22 cellular contexts compared by ENCODE assay signal in the genomic region with DNA sequence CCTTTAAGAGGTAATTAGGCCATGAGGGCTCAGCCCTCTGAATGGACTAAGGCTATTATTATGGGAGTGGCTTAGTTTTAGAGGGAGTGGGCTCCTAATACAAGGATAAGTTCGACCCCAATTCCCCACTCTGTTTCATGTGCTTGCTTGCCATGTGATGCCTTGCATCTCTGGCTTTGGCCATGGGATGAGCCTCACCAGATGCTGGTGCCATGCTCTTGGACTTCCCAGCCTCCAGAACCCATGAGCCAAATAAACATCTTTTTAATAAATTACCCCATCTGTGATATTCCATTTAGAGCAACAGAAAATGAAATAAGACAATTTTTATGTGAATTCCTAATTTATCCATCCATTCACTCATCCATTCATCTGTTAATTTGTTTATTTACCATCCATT.
"Had no signal": no experiment of that assay in that cellular context is flagged by ENCODE, and none has a peak within 500 bp of the region (broad histone marks: within the 10 kb centered on the region; RNA-seq: fewer than 3 reads in every experiment).

No MANE protein-coding gene starts in this region.

- DNase-seq: activated CD4-positive, alpha-beta memory T cell treated with anti-CD3 and anti-CD28 coated beads, Interleukin-2, amount 10 ng/mL, durations not matched to agents 7 days and 5 days; activated CD4-positive, alpha-beta T cell treated with anti-CD3 and anti-CD28 coated beads for 1 hour; activated CD4-positive, alpha-beta T cell treated with anti-CD3 and anti-CD28 coated beads, Interleukin-2, amount 10 ng/mL, durations not matched to agents 7 days and 5 days; activated CD8-positive, alpha-beta memory T cell treated with anti-CD3 and anti-CD28 coated beads, Interleukin-2, amount 50 U/mL, for 48 hours; activated T-cell treated with anti-CD3 and anti-CD28 coated beads, Interleukin-2, amount 50 U/mL, for 4 hours; anterior cingulate cortex; effector CD4-positive, alpha-beta T cell; hippocampal formation; kidney; midbrain; naive thymus-derived CD4-positive, alpha-beta T cell; pancreas; spleen; stimulated activated naive CD4-positive, alpha-beta T cell; T-helper 2 cell had no signal

- H3K27ac Mint-ChIP-seq: activated CD4-positive, alpha-beta memory T cell treated with anti-CD3 and anti-CD28 coated beads, Interleukin-2, amount 10 ng/mL, durations not matched to agents 7 days and 5 days; activated CD4-positive, alpha-beta T cell treated with anti-CD3 and anti-CD28 coated beads, Interleukin-2, amount 10 ng/mL, durations not matched to agents 7 days and 5 days; activated naive CD8-positive, alpha-beta T cell; activated T-helper 17 cell treated with anti-CD3 and anti-CD28 coated beads, Interleukin-2, amount 50 U/mL, for 72 hours; naive thymus-derived CD4-positive, alpha-beta T cell; WTC11 had no signal

- H3K36me3 ChIP-seq: gastroesophageal sphincter, pancreas, prostate gland, spleen, transverse colon had no signal

- H3K9me3 ChIP-seq: gastroesophageal sphincter, pancreas, prostate gland, transverse colon had no signal

- H3K36me3 Mint-ChIP-seq: activated naive CD8-positive, alpha-beta T cell; naive thymus-derived CD4-positive, alpha-beta T cell had no signal

- H3K27me3 ChIP-seq: gastroesophageal sphincter, pancreas, spleen, transverse colon had no signal

- H3K9me3 Mint-ChIP-seq: activated CD4-positive, alpha-beta memory T cell treated with anti-CD3 and anti-CD28 coated beads, Interleukin-2, amount 10 ng/mL, durations not matched to agents 7 days and 5 days; activated CD4-positive, alpha-beta T cell treated with anti-CD3 and anti-CD28 coated beads, Interleukin-2, amount 10 ng/mL, durations not matched to agents 7 days and 5 days; activated T-cell treated with anti-CD3 and anti-CD28 coated beads, Interleukin-2, amount 50 U/mL, for 4 hours; activated T-helper 17 cell treated with anti-CD3 and anti-CD28 coated beads, Interleukin-2, amount 50 U/mL, for 72 hours; naive thymus-derived CD4-positive, alpha-beta T cell had no signal

- ATAC-seq: activated T-cell treated with anti-CD3 and anti-CD28 coated beads, Interleukin-2, amount 50 U/mL, for 4 hours; activated T-helper 17 cell treated with anti-CD3 and anti-CD28 coated beads, Interleukin-2, amount 50 U/mL, for 72 hours; WTC11 had no signal

- H3K27ac ChIP-seq: gastroesophageal sphincter, pancreas, prostate gland, spleen, transverse colon had no signal

- H3K4me3 ChIP-seq: gastroesophageal sphincter, pancreas, prostate gland, spleen, transverse colon had no signal

- H3K4me3 Mint-ChIP-seq: activated CD4-positive, alpha-beta memory T cell treated with anti-CD3 and anti-CD28 coated beads, Interleukin-2, amount 10 ng/mL, durations not matched to agents 7 days and 5 days; activated CD4-positive, alpha-beta T cell treated with anti-CD3 and anti-CD28 coated beads, Interleukin-2, amount 10 ng/mL, durations not matched to agents 7 days and 5 days; activated naive CD8-positive, alpha-beta T cell; activated T-cell treated with anti-CD3 and anti-CD28 coated beads, Interleukin-2, amount 50 U/mL, for 4 hours; activated T-helper 17 cell treated with anti-CD3 and anti-CD28 coated beads, Interleukin-2, amount 50 U/mL, for 72 hours; naive thymus-derived CD4-positive, alpha-beta T cell; WTC11 had no signal

- FAIRE-seq: colon, kidney, pancreas had no signal

- H3K4me1 Mint-ChIP-seq: activated T-helper 17 cell treated with anti-CD3 and anti-CD28 coated beads, Interleukin-2, amount 50 U/mL, for 72 hours; WTC11 had no signal

- H3K27me3 Mint-ChIP-seq: activated CD4-positive, alpha-beta T cell treated with anti-CD3 and anti-CD28 coated beads, Interleukin-2, amount 10 ng/mL, durations not matched to agents 7 days and 5 days; activated naive CD8-positive, alpha-beta T cell; activated T-helper 17 cell treated with anti-CD3 and anti-CD28 coated beads, Interleukin-2, amount 50 U/mL, for 72 hours had no signal

- H3K4me1 ChIP-seq: gastroesophageal sphincter, pancreas, prostate gland, transverse colon had no signal
